ENCODE assay signal across 8 cellular contexts in genomic region chr11:416757-417621, GRCh38. TPM values are rescaled to one million over a fixed set of nuclear protein-coding genes. Genes with fewer than 3 reads are reported as not detected.
DNase-seq lines count a peak whose midpoint lies in the region; ATAC-seq and TF ChIP-seq lines count a peak whose summit lies in the region.

No MANE protein-coding gene starts in this region.

- no peak for TF ChIP-seq CTCF in GM12875 (IDR thresholded peaks at IDR 0.05; ENCODE audit: borderline replicate concordance, insufficient read depth, low read depth, low read length)

- no peaks in the 10 kb centered on the region for H3K9me3 ChIP-seq in iPS-18c (ENCODE audit: control insufficient read depth, insufficient read depth, low read length)

- no peaks in the 10 kb centered on the region for H3K27me3 Mint-ChIP-seq in activated naive CD8-positive, alpha-beta T cell

- DNase-seq in NCI-H2227 treated with DMSO at 0.1 percent for 48 hours (lab: John Stamatoyannopoulos, UW) (peak; percentile 6), kidney glomerular epithelial cell (lab: John Stamatoyannopoulos, UW) (no peak), cerebellum (ENCODE audit: low spot score) (no peak)
- peak in 1 of 2 donors; percentile 77 for DNase-seq in stimulated activated effector memory CD8-positive, alpha-beta T cell treated with anti-CD3 and anti-CD28 coated beads, Interleukin-12 subunit alpha, Interleukin-12 subunit beta, amount 100 ng/mL, for 72 hours (ENCODE audit: low spot score in 2 of 2)

- no peaks in the 10 kb centered on the region for H3K36me3 Mint-ChIP-seq in activated naive CD8-positive, alpha-beta T cell
- no peaks in the 10 kb centered on the region for H3K36me3 Mint-ChIP-seq in stimulated activated effector memory CD8-positive, alpha-beta T cell treated with anti-CD3 and anti-CD28 coated beads, Interleukin-12 subunit alpha, Interleukin-12 subunit beta, amount 100 ng/mL, for 72 hours

- peaks cover 27% of the 10 kb centered on the region for H3K4me1 Mint-ChIP-seq in activated naive CD8-positive, alpha-beta T cell (ENCODE audit: low read depth)
- H3K4me1 Mint-ChIP-seq in stimulated activated effector memory CD8-positive, alpha-beta T cell treated with anti-CD3 and anti-CD28 coated beads, Interleukin-12 subunit alpha, Interleukin-12 subunit beta, amount 100 ng/mL, for 72 hours = peaks cover 39% of the 10 kb centered on the region

- peak; percentile 60 for ATAC-seq in stimulated activated effector memory CD8-positive, alpha-beta T cell treated with anti-CD3 and anti-CD28 coated beads, Interleukin-12 subunit alpha, Interleukin-12 subunit beta, amount 100 ng/mL, for 72 hours
- no peak for ATAC-seq in HG02678 (IDR thresholded peaks at IDR 0.05; ENCODE audit: unreplicated experiment)

- no peak overlapping the region for H3K27ac Mint-ChIP-seq in activated naive CD8-positive, alpha-beta T cell
- H3K27ac Mint-ChIP-seq in stimulated activated effector memory CD8-positive, alpha-beta T cell treated with anti-CD3 and anti-CD28 coated beads, Interleukin-12 subunit alpha, Interleukin-12 subunit beta, amount 100 ng/mL, for 72 hours = peak overlapping the region; percentile 64

- H3K9me3 Mint-ChIP-seq in activated naive CD8-positive, alpha-beta T cell (ENCODE audit: low read depth) = no peaks in the 10 kb centered on the region
- H3K9me3 Mint-ChIP-seq in stimulated activated effector memory CD8-positive, alpha-beta T cell treated with anti-CD3 and anti-CD28 coated beads, Interleukin-12 subunit alpha, Interleukin-12 subunit beta, amount 100 ng/mL, for 72 hours = no peaks in the 10 kb centered on the region

- H3K4me3 Mint-ChIP-seq in activated naive CD8-positive, alpha-beta T cell = peak overlapping the region; percentile 93
- H3K4me3 Mint-ChIP-seq in stimulated activated effector memory CD8-positive, alpha-beta T cell treated with anti-CD3 and anti-CD28 coated beads, Interleukin-12 subunit alpha, Interleukin-12 subunit beta, amount 100 ng/mL, for 72 hours = peak overlapping the region; percentile 84

- H3K4me3 ChIP-seq in GM12875 (ENCODE audit: low read depth, low read length) (peak overlapping the region; percentile 54), iPS-18c (ENCODE audit: insufficient read depth, low read depth, low read length) (peak overlapping the region; percentile 69)

RNA-seq across cellular contexts. Expression of gene SIGIRR, which starts 2.2 kb away (rescaled TPM):
- total RNA-seq in cerebellum = 6.3 TPM

RNA-seq across cellular contexts. Expression of gene PKP3, which starts 23.0 kb away (rescaled TPM):
- total RNA-seq in cerebellum = 0.73 TPM

RNA-seq across cellular contexts. Expression of gene ANO9, which starts 24.8 kb away (rescaled TPM):
- total RNA-seq in cerebellum = not detected

RNA-seq across cellular contexts. Expression of gene PTDSS2, which starts 33.1 kb away (rescaled TPM):
- total RNA-seq in cerebellum = 26.9 TPM

RNA-seq across cellular contexts. Expression of gene B4GALNT4, which starts 47.7 kb away (rescaled TPM):
- total RNA-seq in cerebellum = 59.2 TPM
